Comparison of ENCODE assay signal across 24 cellular contexts in the genomic region with DNA sequence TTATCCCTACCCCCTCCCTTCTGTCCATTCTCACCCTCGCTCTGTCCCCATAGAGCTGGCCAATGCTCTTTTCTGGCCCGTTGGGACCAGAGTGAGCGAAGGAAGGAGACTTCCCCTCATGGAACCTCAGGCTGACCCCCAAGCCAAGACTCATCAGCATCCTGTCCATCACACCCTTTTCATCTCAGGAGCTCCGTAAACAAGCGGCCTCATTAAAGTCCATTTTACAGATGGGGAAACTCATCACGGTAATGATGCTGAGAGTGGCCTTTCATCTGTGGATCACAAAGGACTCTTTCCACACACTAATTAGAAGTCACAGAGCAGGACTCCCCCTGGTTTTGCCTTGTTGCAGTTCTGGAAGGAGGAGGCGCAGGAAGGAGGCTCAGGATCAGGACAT.
"Had no signal": no experiment of that assay in that cellular context is flagged by ENCODE, and none has a peak within 500 bp of the region (broad histone marks: within the 10 kb centered on the region; RNA-seq: fewer than 3 reads in every experiment).

No MANE protein-coding gene starts in this region.

- H3K27me3 ChIP-seq: colonic mucosa, gastrocnemius medialis, sigmoid colon, tibial nerve, upper lobe of left lung had no signal

- H3K36me3 Mint-ChIP-seq: natural killer cell; stimulated activated effector memory CD8-positive, alpha-beta T cell treated with anti-CD3 and anti-CD28 coated beads, Interleukin-12 subunit alpha, Interleukin-12 subunit beta, amount 100 ng/mL, for 72 hours had no signal

- DNase-seq: colonic mucosa; effector memory CD8-positive, alpha-beta T cell; foreskin fibroblast; gastrocnemius medialis; head of caudate nucleus; left ventricle myocardium superior; lower lobe of right lung; natural killer cell; right cardiac atrium; sigmoid colon; stimulated activated CD4-positive, alpha-beta T cell treated with anti-CD3 and anti-CD28 coated beads, Interleukin-2, amount 100 ng/mL, for 24 hours; stimulated activated CD4-positive, alpha-beta T cell treated with anti-CD3 and anti-CD28 coated beads, Interleukin-4, amount 100 ng/mL, for 24 hours; stimulated activated naive CD8-positive, alpha-beta T cell treated with anti-CD3 and anti-CD28 coated beads, Interleukin-15, Interleukin-2, amounts not matched to agents 100 U/mL and 50 U/mL, for 24 hours; upper lobe of left lung had no signal

- H3K27ac ChIP-seq: colonic mucosa, epithelial cell of prostate, gastrocnemius medialis, lower lobe of right lung, parathyroid adenoma, prostate gland, sigmoid colon, thoracic aorta, tibial nerve, upper lobe of left lung had no signal

- FAIRE-seq: keratinocyte, urothelium cell line had no signal

- H2AFZ ChIP-seq: parathyroid adenoma had no signal

- H3K9me3 Mint-ChIP-seq: dendritic cell treated with granulocyte-macrophage colony-stimulating factor and Interleukin-4, amounts not matched to agents 40 ng/mL and 50 ng/mL, for 4 days; effector memory CD8-positive, alpha-beta T cell; natural killer cell; stimulated activated effector memory CD8-positive, alpha-beta T cell treated with anti-CD3 and anti-CD28 coated beads, Interleukin-12 subunit alpha, Interleukin-12 subunit beta, amount 100 ng/mL, for 72 hours had no signal

- ATAC-seq: effector memory CD8-positive, alpha-beta T cell; esophagus mucosa; gastrocnemius medialis; left ventricle myocardium superior; lower lobe of right lung; natural killer cell; right cardiac atrium; stimulated activated effector memory CD8-positive, alpha-beta T cell treated with anti-CD3 and anti-CD28 coated beads, Interleukin-12 subunit alpha, Interleukin-12 subunit beta, amount 100 ng/mL, for 72 hours; stimulated activated naive CD8-positive, alpha-beta T cell treated with anti-CD3 and anti-CD28 coated beads, Interleukin-15, Interleukin-2, amounts not matched to agents 100 U/mL and 50 U/mL, for 24 hours had no signal

- H3K4me1 Mint-ChIP-seq: natural killer cell; stimulated activated effector memory CD8-positive, alpha-beta T cell treated with anti-CD3 and anti-CD28 coated beads, Interleukin-12 subunit alpha, Interleukin-12 subunit beta, amount 100 ng/mL, for 72 hours had no signal

- H3K36me3 ChIP-seq: colonic mucosa, gastrocnemius medialis, lower lobe of right lung, prostate gland, sigmoid colon, thoracic aorta, tibial nerve, upper lobe of left lung had no signal

- H3K9ac ChIP-seq: parathyroid adenoma had no signal

- H3K27me3 Mint-ChIP-seq: dendritic cell treated with granulocyte-macrophage colony-stimulating factor and Interleukin-4, amounts not matched to agents 40 ng/mL and 50 ng/mL, for 4 days had no signal

- H3K4me3 ChIP-seq: colonic mucosa, gastrocnemius medialis, lower lobe of right lung, prostate gland, sigmoid colon, thoracic aorta, tibial nerve, upper lobe of left lung had no signal

- H3K27ac Mint-ChIP-seq: dendritic cell treated with granulocyte-macrophage colony-stimulating factor and Interleukin-4, amounts not matched to agents 40 ng/mL and 50 ng/mL, for 4 days; effector memory CD8-positive, alpha-beta T cell; natural killer cell; stimulated activated effector memory CD8-positive, alpha-beta T cell treated with anti-CD3 and anti-CD28 coated beads, Interleukin-12 subunit alpha, Interleukin-12 subunit beta, amount 100 ng/mL, for 72 hours had no signal

- H3K4me3 Mint-ChIP-seq: dendritic cell treated with granulocyte-macrophage colony-stimulating factor and Interleukin-4, amounts not matched to agents 40 ng/mL and 50 ng/mL, for 4 days; effector memory CD8-positive, alpha-beta T cell; natural killer cell; stimulated activated effector memory CD8-positive, alpha-beta T cell treated with anti-CD3 and anti-CD28 coated beads, Interleukin-12 subunit alpha, Interleukin-12 subunit beta, amount 100 ng/mL, for 72 hours had no signal

- H3K9me3 ChIP-seq: colonic mucosa, gastrocnemius medialis, lower lobe of right lung, prostate gland, sigmoid colon, thoracic aorta, tibial nerve, upper lobe of left lung had no signal

- H3K79me2 ChIP-seq: parathyroid adenoma had no signal

- H3K4me1 ChIP-seq: colonic mucosa, gastrocnemius medialis, lower lobe of right lung, parathyroid adenoma, prostate gland, sigmoid colon, tibial nerve, upper lobe of left lung had no signal
